ENCODE assay signal across 8 cellular contexts in genomic region chr10:87340307-87340860, GRCh38. TPM values are rescaled to one million over a fixed set of nuclear protein-coding genes. Genes with fewer than 3 reads are reported as not detected.
DNase-seq lines count a peak whose midpoint lies in the region; ATAC-seq, FAIRE-seq and TF ChIP-seq lines count a peak whose summit lies in the region.
"Not testable (repeated sequence)": the region's sequence is repeated elsewhere in the genome, so short reads cannot be mapped to it uniquely, and the experiment has no call there.

No MANE protein-coding gene starts in this region.

- H3K4me1 Mint-ChIP-seq in activated CD8-positive, alpha-beta T cell treated with anti-CD3 and anti-CD28 coated beads, Interleukin-2, amount 10 ng/mL, durations not matched to agents 7 days and 5 days (ENCODE audit: low read depth), result peaks cover 13% of the 10 kb centered on the region
- H3K4me1 Mint-ChIP-seq in naive thymus-derived CD4-positive, alpha-beta T cell, result peaks cover 9 to 37% (median 33%) of the 10 kb centered on the region in 7 donors
- peaks cover 20% of the 10 kb centered on the region for H3K4me1 Mint-ChIP-seq in stimulated activated effector memory CD8-positive, alpha-beta T cell treated with anti-CD3 and anti-CD28 coated beads, Interleukin-12 subunit alpha, Interleukin-12 subunit beta, amount 100 ng/mL, for 72 hours

- CTCF ChIA-PET in PC-9 (lab: Charles Lee); activated CD8-positive, alpha-beta T cell treated with anti-CD3 and anti-CD28 coated beads, Interleukin-2, amount 10 ng/mL, durations not matched to agents 7 days and 5 days (lab: Charles Lee); K562 (lab: Yijun Ruan, JAX; ENCODE audit: low intra/inter-chr PET ratio); naive thymus-derived CD4-positive, alpha-beta T cell (lab: Charles Lee): not testable (repeated sequence)

- in situ Hi-C loops in K562 (cut with MboI), result not testable (repeated sequence)

- H3K4me1 ChIP-seq in BLaER1 treated with 17β-estradiol and CSF1 and Interleukin-3, amounts not matched to agents 10 nM and 100 nM, result peaks cover 7 to 17% (median 15%) of the 10 kb centered on the region in 10 experiments; a peak in 16 of 20 replicates
- H3K4me1 ChIP-seq in PC-9 (replicated peaks; ENCODE audit: insufficient read depth); K562 (replicated peaks in 1 of 2; ENCODE audit: control insufficient read depth in 2 of 2, insufficient read depth in 2 of 2, low read length in 2 of 2); fibroblast of lung (ENCODE audit: control insufficient read depth, extremely low read depth, insufficient read depth, low read length); naive thymus-derived CD4-positive, alpha-beta T cell (ENCODE audit: control insufficient read depth in 2 of 2, insufficient read depth in 2 of 2, low read length in 2 of 2): not testable (repeated sequence)

- BruUV-seq in PC-9 (replicated peaks; lab: Mats Ljungman, UMichigan) (TSS peak; percentile 35), K562 (replicated peaks; lab: Mats Ljungman, UMichigan) (TSS peak; percentile 42)

- not testable (repeated sequence) for TF ChIP-seq POLR2A in K562 (conservative IDR thresholded peaks at IDR 0.05)

- H3K27me3 Mint-ChIP-seq in activated CD8-positive, alpha-beta T cell treated with anti-CD3 and anti-CD28 coated beads, Interleukin-2, amount 10 ng/mL, durations not matched to agents 7 days and 5 days (ENCODE audit: low read depth); naive thymus-derived CD4-positive, alpha-beta T cell: not testable (repeated sequence)

- not testable (repeated sequence) for ATAC-seq in activated CD8-positive, alpha-beta T cell treated with anti-CD3 and anti-CD28 coated beads, Interleukin-2, amount 10 ng/mL, durations not matched to agents 7 days and 5 days; K562; naive thymus-derived CD4-positive, alpha-beta T cell; stimulated activated effector memory CD8-positive, alpha-beta T cell treated with anti-CD3 and anti-CD28 coated beads, Interleukin-12 subunit alpha, Interleukin-12 subunit beta, amount 100 ng/mL, for 72 hours

- TF ChIP-seq CTCF in PC-9 (conservative IDR thresholded peaks at IDR 0.05); K562 (IDR thresholded peaks at IDR 0.05 in 2 of 3, conservative IDR thresholded peaks at IDR 0.05 in 1 of 3; ENCODE audit: insufficient read depth in 2 of 3, low read depth in 1 of 3, low read length in 3 of 3); fibroblast of lung (conservative IDR thresholded peaks at IDR 0.05 in 1 of 2, IDR thresholded peaks at IDR 0.05 in 1 of 2; ENCODE audit: low read depth in 1 of 2, low read length in 2 of 2): not testable (repeated sequence)

- DNase-seq in HCEC 1CT, result peak; percentile 15
- DNase-seq in PC-9, result peak in 1 of 2 experiments; percentile 27
- not testable (repeated sequence) for DNase-seq in activated CD8-positive, alpha-beta T cell treated with anti-CD3 and anti-CD28 coated beads, Interleukin-2, amount 10 ng/mL, durations not matched to agents 7 days and 5 days; naive thymus-derived CD4-positive, alpha-beta T cell; stimulated activated effector memory CD8-positive, alpha-beta T cell treated with anti-CD3 and anti-CD28 coated beads, Interleukin-12 subunit alpha, Interleukin-12 subunit beta, amount 100 ng/mL, for 72 hours (ENCODE audit: low spot score in 2 of 2)
- DNase-seq in K562 (ENCODE audit: extremely low read depth in 1 of 4, low spot score in 3 of 4), result peak in 1 of 4 experiments; percentile 8
- peak; percentile 3 to 4 for DNase-seq in fibroblast of lung (ENCODE audit: low read depth in 2 of 2)

- H3K4me3 Mint-ChIP-seq in activated CD8-positive, alpha-beta T cell treated with anti-CD3 and anti-CD28 coated beads, Interleukin-2, amount 10 ng/mL, durations not matched to agents 7 days and 5 days, result peak overlapping the region; percentile 19
- H3K4me3 Mint-ChIP-seq in naive thymus-derived CD4-positive, alpha-beta T cell, result peak overlapping the region in 8 of 10 donors; percentile 7 to 50 (median 26)
- H3K4me3 Mint-ChIP-seq in stimulated activated effector memory CD8-positive, alpha-beta T cell treated with anti-CD3 and anti-CD28 coated beads, Interleukin-12 subunit alpha, Interleukin-12 subunit beta, amount 100 ng/mL, for 72 hours, result peak overlapping the region; percentile 26

- H3K9me3 Mint-ChIP-seq in activated CD8-positive, alpha-beta T cell treated with anti-CD3 and anti-CD28 coated beads, Interleukin-2, amount 10 ng/mL, durations not matched to agents 7 days and 5 days (ENCODE audit: insufficient read depth); naive thymus-derived CD4-positive, alpha-beta T cell; stimulated activated effector memory CD8-positive, alpha-beta T cell treated with anti-CD3 and anti-CD28 coated beads, Interleukin-12 subunit alpha, Interleukin-12 subunit beta, amount 100 ng/mL, for 72 hours: not testable (repeated sequence)

- H3K36me3 ChIP-seq in BLaER1 treated with 17β-estradiol and CSF1 and Interleukin-3, amounts not matched to agents 10 nM and 100 nM; PC-9 (ENCODE audit: low read depth); K562 (ENCODE audit: control insufficient read depth, insufficient read depth, low read length); fibroblast of lung (ENCODE audit: control insufficient read depth, insufficient read depth, low read length); naive thymus-derived CD4-positive, alpha-beta T cell (ENCODE audit: control insufficient read depth in 2 of 3, insufficient read depth in 3 of 3, low read length in 3 of 3): not testable (repeated sequence)

- not testable (repeated sequence) for H3K27me3 ChIP-seq in BLaER1 treated with 17β-estradiol and CSF1 and Interleukin-3, amounts not matched to agents 10 nM and 100 nM; PC-9 (ENCODE audit: insufficient read depth, low read depth); K562 (ENCODE audit: control insufficient read depth in 2 of 2, insufficient read depth in 2 of 2, low read length in 2 of 2); fibroblast of lung (ENCODE audit: control insufficient read depth, insufficient read depth, low read length); naive thymus-derived CD4-positive, alpha-beta T cell (ENCODE audit: control insufficient read depth in 2 of 2, insufficient read depth in 2 of 2, low read length in 2 of 2)

- H3K4me3 ChIP-seq in BLaER1 treated with 17β-estradiol and CSF1 and Interleukin-3, amounts not matched to agents 10 nM and 100 nM, result peak overlapping the region in 1 of 10 experiments; percentile 19; a peak in 1 of 20 replicates
- peak overlapping the region; percentile 26; the same call in 1 of the 2 replicates for H3K4me3 ChIP-seq in PC-9
- H3K4me3 ChIP-seq in K562, result peak overlapping the region; percentile 31; the same call in 1 of the 2 replicates
- H3K4me3 ChIP-seq in fibroblast of lung (replicated peaks in 1 of 4; ENCODE audit: control extremely low read depth in 1 of 4, insufficient read depth in 1 of 4, low read depth in 3 of 4, low read length in 4 of 4), result peak overlapping the region in 2 of 4 experiments; percentile 20 to 34
- H3K4me3 ChIP-seq in naive thymus-derived CD4-positive, alpha-beta T cell (ENCODE audit: low read length), result not testable (repeated sequence)

- H3K9me1 ChIP-seq in K562 (ENCODE audit: control insufficient read depth, insufficient read depth, low read length), result not testable (repeated sequence)

- not testable (repeated sequence) for H3F3A ChIP-seq in PC-9 (ENCODE audit: insufficient read depth, low read depth)

- not testable (repeated sequence) for H3K27ac Mint-ChIP-seq in activated CD8-positive, alpha-beta T cell treated with anti-CD3 and anti-CD28 coated beads, Interleukin-2, amount 10 ng/mL, durations not matched to agents 7 days and 5 days
- peak overlapping the region in 2 of 9 donors; percentile 16 to 86 for H3K27ac Mint-ChIP-seq in naive thymus-derived CD4-positive, alpha-beta T cell
- peak overlapping the region; percentile 44 for H3K27ac Mint-ChIP-seq in stimulated activated effector memory CD8-positive, alpha-beta T cell treated with anti-CD3 and anti-CD28 coated beads, Interleukin-12 subunit alpha, Interleukin-12 subunit beta, amount 100 ng/mL, for 72 hours

- not testable (repeated sequence) for H3K36me3 Mint-ChIP-seq in activated CD8-positive, alpha-beta T cell treated with anti-CD3 and anti-CD28 coated beads, Interleukin-2, amount 10 ng/mL, durations not matched to agents 7 days and 5 days (ENCODE audit: low read depth); naive thymus-derived CD4-positive, alpha-beta T cell
- H3K36me3 Mint-ChIP-seq in stimulated activated effector memory CD8-positive, alpha-beta T cell treated with anti-CD3 and anti-CD28 coated beads, Interleukin-12 subunit alpha, Interleukin-12 subunit beta, amount 100 ng/mL, for 72 hours, result peaks cover 22% of the 10 kb centered on the region

- whole genome bisulfite sequencing in K562 (ENCODE audit: insufficient coverage, low coverage, missing lambda C conversion rate), result 0% methylated on average over 3 of the region's 3 CpGs

- not testable (repeated sequence) for TF ChIP-seq RAD21 in K562 (CRISPR knock-in tag; conservative IDR thresholded peaks at IDR 0.05 in 1 of 2, IDR thresholded peaks at IDR 0.05 in 1 of 2)

- intact Hi-C loops in PC-9 (cut with micrococcal nuclease; ENCODE audit: unreplicated experiment), result not testable (repeated sequence)
- intact Hi-C loops in K562 (cut with micrococcal nuclease), result loop anchor here (10.0 kb wide), 1 partner anchor 164 kb away; the partner anchor contains the start of gene MINPP1
- intact Hi-C loops in naive thymus-derived CD4-positive, alpha-beta T cell (cut with micrococcal nuclease), result loop anchor here in 1 of 2 donors (5.0 to 10.0 kb wide), 3 partner anchors 164 to 628 kb away; partner anchors contain the start of gene MINPP1

- H3K9ac ChIP-seq in BLaER1 treated with 17β-estradiol and CSF1 and Interleukin-3, amounts not matched to agents 10 nM and 100 nM; fibroblast of lung (ENCODE audit: insufficient read depth, low read length): not testable (repeated sequence)
- H3K9ac ChIP-seq in K562 (ENCODE audit: insufficient read depth in 1 of 2, low read depth in 2 of 2, low read length in 2 of 2), result peak overlapping the region in 1 of 2 experiments; percentile 38; a peak in 2 of 4 replicates

- H3K79me2 ChIP-seq in PC-9 (ENCODE audit: low read depth) (peaks cover 24% of the 10 kb centered on the region), K562 (ENCODE audit: control insufficient read depth, insufficient read depth, low read length) (peaks cover 53% of the 10 kb centered on the region), fibroblast of lung (ENCODE audit: control insufficient read depth, insufficient read depth, low read length) (peaks cover 12% of the 10 kb centered on the region)

- POLR2A ChIA-PET in PC-9 (lab: Charles Lee; ENCODE audit: unreplicated experiment), result interaction anchor here (0.7 kb wide), 1 partner anchor 82 kb away, joined by 3 read pairs; no protein-coding TSS in a partner anchor
- POLR2A ChIA-PET in activated CD8-positive, alpha-beta T cell treated with anti-CD3 and anti-CD28 coated beads, Interleukin-2, amount 10 ng/mL, durations not matched to agents 7 days and 5 days (lab: Charles Lee); K562 (lab: Yijun Ruan, JAX); naive thymus-derived CD4-positive, alpha-beta T cell (lab: Charles Lee): not testable (repeated sequence)

- not testable (repeated sequence) for TF ChIP-seq EP300 in K562 (IDR thresholded peaks at IDR 0.05; ENCODE audit: low read length)

- not testable (repeated sequence) for H2AFZ ChIP-seq in PC-9; K562 (ENCODE audit: low read depth, low read length); fibroblast of lung (ENCODE audit: low read length)

- H3K4me2 ChIP-seq in BLaER1 treated with 17β-estradiol and CSF1 and Interleukin-3, amounts not matched to agents 10 nM and 100 nM, result peak overlapping the region; percentile 26 to 66 (median 54); a peak in 21 of 22 replicates
- peak overlapping the region; percentile 59 for H3K4me2 ChIP-seq in PC-9
- peak overlapping the region; percentile 41; the same call in 1 of the 2 replicates for H3K4me2 ChIP-seq in K562 (ENCODE audit: insufficient read depth, low read length)
- peak overlapping the region; percentile 51 for H3K4me2 ChIP-seq in fibroblast of lung (ENCODE audit: extremely low read depth, insufficient read depth, low read length)

- H3K27ac ChIP-seq in BLaER1 treated with 17β-estradiol and CSF1 and Interleukin-3, amounts not matched to agents 10 nM and 100 nM; PC-9; fibroblast of lung (ENCODE audit: insufficient read depth, low read length); naive thymus-derived CD4-positive, alpha-beta T cell (ENCODE audit: low read depth, low read length): not testable (repeated sequence)
- peak overlapping the region; percentile 39; the same call in 2 of the 3 replicates for H3K27ac ChIP-seq in K562 (ENCODE audit: extremely low read depth, low read depth, low read length)

- not testable (repeated sequence) for H3K9me3 ChIP-seq in BLaER1 treated with 17β-estradiol and CSF1 and Interleukin-3, amounts not matched to agents 10 nM and 100 nM (replicated peaks in 1 of 11); PC-9 (ENCODE audit: insufficient read depth, low read depth); K562 (replicated peaks; ENCODE audit: control insufficient read depth, insufficient read depth, low read depth, low read length); fibroblast of lung (ENCODE audit: control insufficient read depth, insufficient read depth, low read depth, low read length); naive thymus-derived CD4-positive, alpha-beta T cell (ENCODE audit: control insufficient read depth in 2 of 3, low read length in 3 of 3)

- not testable (repeated sequence) for FAIRE-seq in K562 (lab: Jason Lieb, UNC)

- not testable (repeated sequence) for H3K9me2 ChIP-seq in PC-9 (ENCODE audit: insufficient read depth)

- H4K20me1 ChIP-seq in BLaER1 treated with 17β-estradiol and CSF1 and Interleukin-3, amounts not matched to agents 10 nM and 100 nM, result peaks cover 0 to 32% (median 11%) of the 10 kb centered on the region in 11 experiments; a peak in 15 of 22 replicates
- not testable (repeated sequence) for H4K20me1 ChIP-seq in PC-9 (ENCODE audit: insufficient read depth); K562 (replicated peaks; ENCODE audit: control insufficient read depth, insufficient read depth, low read length); fibroblast of lung (ENCODE audit: control insufficient read depth, extremely low read depth, insufficient read depth, low read length)

RNA-seq across cellular contexts. Expression of gene NUTM2D, which starts 17.2 kb away (rescaled TPM):
- total RNA-seq in PC-9 (2021) (1.1 and 1.9 TPM in 2 replicates), K562 (2014; rRNA removed) (5.1 and 5.3 TPM in 2 replicates), K562 (2014; rRNA removed; fragmentation: Illumina TruSeq; extraction: Trizol) (3.0 and 3.5 TPM in 2 replicates), K562 (2015; rRNA removed; fragmentation: Illumina TruSeq; extraction: Trizol) (5.3 and 5.6 TPM in 2 replicates), K562 (2021) (8.6 and 9.6 TPM in 2 replicates), fibroblast of lung (1.0 and 1.3 TPM in 2 replicates)
- total RNA-seq in activated CD8-positive, alpha-beta T cell treated with anti-CD3 and anti-CD28 coated beads, Interleukin-2, amount 10 ng/mL, durations not matched to agents 7 days and 5 days, result 1 to 10 TPM; 1.6 to 2.0 TPM
- total RNA-seq in K562 (2011; cell fraction: chromatin; rRNA removed; ENCODE audit: low replicate concordance), result 6.2 and 11.2 TPM in 2 replicates
- total RNA-seq in K562 (2011; cell fraction: nucleolus; rRNA removed), result 9.0 and 9.3 TPM in 2 replicates
- total RNA-seq in K562 (2011; cell fraction: nucleoplasm; rRNA removed), result 5.9 and 7.6 TPM in 2 replicates
- polyA plus RNA-seq in K562 (2011; rRNA removed) (2.8 and 2.9 TPM in 2 replicates), K562 (2014; fragmentation: Illumina TruSeq; extraction: Trizol) (6.8 and 7.6 TPM in 2 replicates), K562 (2014; fragmentation: Nextera tagmentation; extraction: Ambion mirVana) (under 1 TPM; 0.01 TPM), K562 (2014; rRNA removed) (5.4 and 6.4 TPM in 2 replicates), fibroblast of lung (1.1 TPM in 2 replicates)
- 2.2 and 5.4 TPM in 2 replicates for polyA plus RNA-seq in K562 (2011; cell fraction: cytosol; rRNA removed)
- polyA plus RNA-seq in K562 (2011; cell fraction: nucleus; rRNA removed), result 3.7 and 10.4 TPM in 2 replicates
- 7.6 and 12.5 TPM in 2 replicates for polyA plus RNA-seq in K562 (2012)
- polyA minus RNA-seq in K562 (2011; rRNA and poly(A)+ RNA removed), result 2.6 and 5.0 TPM in 2 replicates
- 4.6 and 5.0 TPM in 2 replicates for polyA minus RNA-seq in K562 (2011; cell fraction: cytosol; rRNA and poly(A)+ RNA removed)
- polyA minus RNA-seq in K562 (2011; cell fraction: nucleus; rRNA and poly(A)+ RNA removed), result 2.0 and 3.0 TPM in 2 replicates
- 1.6 and 2.0 TPM in 2 replicates for polyA plus RNA-seq in fibroblast of lung (2012)
- polyA minus RNA-seq in fibroblast of lung (ENCODE audit: low replicate concordance), result 2.3 and 2.6 TPM in 2 replicates
- total RNA-seq in naive thymus-derived CD4-positive, alpha-beta T cell, result 1 to 10 TPM; 3.6 to 6.4 (median 4.0) TPM
- under 1 TPM; 0.14 to 0.18 TPM for polyA plus RNA-seq in naive thymus-derived CD4-positive, alpha-beta T cell
